12 cellular contexts compared by ENCODE assay signal in genomic region chr2:145066151-145066661, GRCh38.
DNase-seq lines count a peak whose midpoint lies in the region; ATAC-seq and TF ChIP-seq lines count a peak whose summit lies in the region.
"Had no signal": no experiment of that assay in that cellular context is flagged by ENCODE, and none has a peak within 500 bp of the region (broad histone marks: within the 10 kb centered on the region; RNA-seq: fewer than 3 reads in every experiment).

No MANE protein-coding gene starts in this region.

- intact Hi-C loops in left ventricle myocardium inferior (cut with micrococcal nuclease), result no loop called here

- no peaks in the 10 kb centered on the region for H3K36me3 ChIP-seq in left ventricle myocardium inferior
- H3K36me3 ChIP-seq in upper lobe of left lung, result no peaks in the 10 kb centered on the region

- DNase-seq in cardiac fibroblast (ENCODE audit: low read depth in 2 of 2) (peak; percentile 34 to 80), left ventricle myocardium inferior (peak; percentile 18), osteocyte (ENCODE audit: extremely low spot score, unreplicated experiment) (no peak), upper lobe of left lung (no peak), activated gamma-delta T cell (lab: John Stamatoyannopoulos, UW) (no peak)
- DNase-seq in activated CD4-positive, alpha-beta T cell treated with anti-CD3 and anti-CD28 coated beads for 48 hours, result no peak
- DNase-seq in natural killer cell treated with Interleukin-12 subunit alpha and Interleukin-12 subunit beta and Interleukin-15 and Interleukin-18, amount 100 ng/mL, for 72 hours (ENCODE audit: low spot score), result no peak
- DNase-seq: activated CD4-positive, CD25-positive, alpha-beta regulatory T cell treated with anti-CD3 and anti-CD28 coated beads, Interleukin-2, amount 50 U/mL, for 72 hours; NCI-H1694; stimulated activated CD4-positive, alpha-beta T cell treated with anti-CD3 and anti-CD28 coated beads, Interleukin-15, amount 100 ng/mL, for 24 hours; SW 1271 had no signal

- ATAC-seq in upper lobe of left lung (ENCODE audit: low FRiP score in 2 of 2), result peak in 1 of 2 donors; percentile 59
- ATAC-seq in natural killer cell treated with Interleukin-12 subunit alpha and Interleukin-12 subunit beta and Interleukin-15 and Interleukin-18, amount 100 ng/mL, for 72 hours, result no peak
- ATAC-seq: HCT116 had no signal

- H3K27ac ChIP-seq in left ventricle myocardium inferior (replicated peaks) (peak overlapping the region; percentile 89), upper lobe of left lung (peak overlapping the region; percentile 14 to 71 (median 46))

- peaks cover 35% of the 10 kb centered on the region for H3K4me1 Mint-ChIP-seq in osteocyte (ENCODE audit: unreplicated experiment)
- no peaks in the 10 kb centered on the region for H3K4me1 Mint-ChIP-seq in natural killer cell treated with Interleukin-12 subunit alpha and Interleukin-12 subunit beta and Interleukin-15 and Interleukin-18, amount 100 ng/mL, for 72 hours (ENCODE audit: low read depth in 2 of 2)

- peaks cover 9% of the 10 kb centered on the region for H3K36me3 Mint-ChIP-seq in osteocyte (ENCODE audit: unreplicated experiment)
- peaks cover 7% of the 10 kb centered on the region for H3K36me3 Mint-ChIP-seq in natural killer cell treated with Interleukin-12 subunit alpha and Interleukin-12 subunit beta and Interleukin-15 and Interleukin-18, amount 100 ng/mL, for 72 hours

- H3K27me3 Mint-ChIP-seq in osteocyte (ENCODE audit: unreplicated experiment), result no peaks in the 10 kb centered on the region
- H3K27me3 Mint-ChIP-seq in natural killer cell treated with Interleukin-12 subunit alpha and Interleukin-12 subunit beta and Interleukin-15 and Interleukin-18, amount 100 ng/mL, for 72 hours, result peaks cover 7 to 8% of the 10 kb centered on the region in 2 donors

- H3K9me3 ChIP-seq in left ventricle myocardium inferior (replicated peaks) (peaks cover 6% of the 10 kb centered on the region), upper lobe of left lung (no peaks in the 10 kb centered on the region)

- TF ChIP-seq CTCF in cardiac fibroblast (IDR thresholded peaks at IDR 0.05; ENCODE audit: low read depth, low read length) (no peak), left ventricle myocardium inferior (IDR thresholded peaks at IDR 0.05; ENCODE audit: borderline replicate concordance) (no peak), osteocyte (IDR thresholded peaks at IDR 0.05) (no peak), upper lobe of left lung (IDR thresholded peaks at IDR 0.05) (no peak)

- no peak overlapping the region for H3K4me3 ChIP-seq in cardiac fibroblast (replicated peaks in 1 of 2; ENCODE audit: low read depth in 2 of 2, low read length in 2 of 2)
- peak overlapping the region; percentile 15 for H3K4me3 ChIP-seq in left ventricle myocardium inferior
- no peak overlapping the region for H3K4me3 ChIP-seq in upper lobe of left lung

- peak overlapping the region; percentile 81 for H3K27ac Mint-ChIP-seq in osteocyte (ENCODE audit: unreplicated experiment)
- H3K27ac Mint-ChIP-seq in natural killer cell treated with Interleukin-12 subunit alpha and Interleukin-12 subunit beta and Interleukin-15 and Interleukin-18, amount 100 ng/mL, for 72 hours, result no peak overlapping the region

- no peak overlapping the region for H3K4me3 Mint-ChIP-seq in osteocyte (ENCODE audit: unreplicated experiment)
- no peak overlapping the region for H3K4me3 Mint-ChIP-seq in natural killer cell treated with Interleukin-12 subunit alpha and Interleukin-12 subunit beta and Interleukin-15 and Interleukin-18, amount 100 ng/mL, for 72 hours

- H3K4me1 ChIP-seq in left ventricle myocardium inferior (peaks cover 5% of the 10 kb centered on the region), upper lobe of left lung (peaks cover 0 to 12% (median 1%) of the 10 kb centered on the region in 4 donors)

- TF ChIP-seq POLR2A in upper lobe of left lung (IDR thresholded peaks at IDR 0.05), result no peak

- peaks cover 25% of the 10 kb centered on the region for H3K9me3 Mint-ChIP-seq in osteocyte (ENCODE audit: unreplicated experiment)
- H3K9me3 Mint-ChIP-seq in natural killer cell treated with Interleukin-12 subunit alpha and Interleukin-12 subunit beta and Interleukin-15 and Interleukin-18, amount 100 ng/mL, for 72 hours, result peaks cover 3% of the 10 kb centered on the region

- WGBS in upper lobe of left lung, 2 donors, result 42 to 46% methylated on average over 4 of the region's 4 CpGs

- TF ChIP-seq EP300 in upper lobe of left lung (IDR thresholded peaks at IDR 0.05), result peak in 1 of 4 donors; percentile 44

- H3K27me3 ChIP-seq in left ventricle myocardium inferior (ENCODE audit: low read depth), result no peaks in the 10 kb centered on the region
- no peaks in the 10 kb centered on the region for H3K27me3 ChIP-seq in upper lobe of left lung

Comparison
In these comparisons a context has a peak if more than half of its experiments do, and no peak if none do; other contexts are left out.
1. DNase-seq: peak in cardiac fibroblast (2 of 2) and left ventricle myocardium inferior (single experiment); none in osteocyte (single experiment), upper lobe of left lung (0 of 2), activated CD4-positive, alpha-beta T cell treated with anti-CD3 and anti-CD28 coated beads for 48 hours (single experiment), activated gamma-delta T cell (single experiment) and natural killer cell treated with Interleukin-12 subunit alpha and Interleukin-12 subunit beta and Interleukin-15 and Interleukin-18, amount 100 ng/mL, for 72 hours (single experiment).